Comparison of ENCODE assay signal across 28 cellular contexts in the genomic region with DNA sequence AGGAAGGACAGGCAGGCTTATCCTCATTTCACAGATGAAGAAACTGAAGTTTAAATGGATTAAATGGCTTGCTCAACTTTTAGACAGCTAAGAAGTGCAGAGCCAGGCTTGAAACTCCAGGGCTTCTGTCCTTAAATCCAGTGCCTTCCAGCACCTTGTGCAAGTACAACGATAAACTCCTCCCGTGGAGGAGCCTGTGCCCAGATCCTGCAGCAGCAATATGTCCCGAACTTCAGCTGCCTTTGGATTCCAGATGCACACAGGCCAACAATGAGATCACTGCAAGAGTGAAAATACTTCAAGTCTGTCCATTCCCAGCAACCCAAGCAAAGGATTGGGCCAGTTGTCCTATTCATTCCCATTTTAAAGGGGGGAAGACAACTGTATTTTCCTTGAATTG.
"Had no signal": no experiment of that assay in that cellular context is flagged by ENCODE, and none has a peak within 500 bp of the region (broad histone marks: within the 10 kb centered on the region; RNA-seq: fewer than 3 reads in every experiment).

No MANE protein-coding gene starts in this region.

- H3K4me1 Mint-ChIP-seq: T-helper 17 cell had no signal

- H3K9me3 Mint-ChIP-seq: activated naive CD4-positive, alpha-beta T cell treated with anti-CD3 and anti-CD28 coated beads, Interleukin-2, amount 50 U/mL, for 72 hours; activated naive CD8-positive, alpha-beta T cell treated with anti-CD3 and anti-CD28 coated beads, Interleukin-2, amount 50 U/mL, for 24 hours; activated T-helper 1 cell treated with anti-CD3 and anti-CD28 coated beads, Interleukin-12 subunit alpha, Interleukin-12 subunit beta, Interleukin-2, Interleukin-4 antibody, amounts not matched to agents 30 ng/mL and 10 ng/mL and 1 ng/mL, durations not matched to agents 14 hours and 24 hours and 36 hours had no signal

- H3K9me3 ChIP-seq: MG63 had no signal

- H3K4me3 Mint-ChIP-seq: activated CD8-positive, alpha-beta T cell treated with anti-CD3 and anti-CD28 coated beads, Interleukin-2, amount 10 ng/mL, durations not matched to agents 7 days and 5 days; activated naive CD8-positive, alpha-beta T cell treated with anti-CD3 and anti-CD28 coated beads, Interleukin-2, amount 50 U/mL, for 24 hours; activated T-helper 1 cell treated with anti-CD3 and anti-CD28 coated beads, Interleukin-12 subunit alpha, Interleukin-12 subunit beta, Interleukin-2, Interleukin-4 antibody, amounts not matched to agents 30 ng/mL and 10 ng/mL and 1 ng/mL, durations not matched to agents 14 hours and 24 hours and 36 hours; T-helper 17 cell; WTC11 had no signal

- ATAC-seq: activated CD8-positive, alpha-beta T cell treated with anti-CD3 and anti-CD28 coated beads, Interleukin-2, amount 10 ng/mL, durations not matched to agents 7 days and 5 days; activated naive CD4-positive, alpha-beta T cell treated with anti-CD3 and anti-CD28 coated beads, Interleukin-2, amount 50 U/mL, for 72 hours; activated naive CD8-positive, alpha-beta T cell treated with anti-CD3 and anti-CD28 coated beads, Interleukin-2, amount 50 U/mL, for 24 hours; T-helper 17 cell; WTC11 had no signal

- H3K4me3 ChIP-seq: MG63 had no signal

- DNase-seq: activated CD4-positive, alpha-beta T cell treated with anti-CD3 and anti-CD28 coated beads for 48 hours; activated CD4-positive, alpha-beta T cell treated with anti-CD3 and anti-CD28 coated beads, Interleukin-2, amount 50 U/mL, for 4 hours; activated CD4-positive, CD25-positive, alpha-beta regulatory T cell treated with anti-CD3 and anti-CD28 coated beads, Interleukin-2, amount 50 U/mL, for 72 hours; activated CD8-positive, alpha-beta memory T cell treated with anti-CD3 and anti-CD28 coated beads, Interleukin-2, amount 50 U/mL, for 48 hours; activated CD8-positive, alpha-beta T cell treated with anti-CD3 and anti-CD28 coated beads, Interleukin-2, amount 10 ng/mL, durations not matched to agents 7 days and 5 days; activated effector memory CD4-positive, alpha-beta T cell treated with Interleukin-2 at 50 U/mL for 16 hours; activated naive CD4-positive, alpha-beta T cell treated with Interleukin-2 at 50 U/mL for 16 hours; activated naive CD8-positive, alpha-beta T cell treated with anti-CD3 and anti-CD28 coated beads, Interleukin-2, amount 50 U/mL, for 24 hours; activated T-cell treated with anti-CD3 and anti-CD28 coated beads, Interleukin-2, amount 50 U/mL, for 1 hour; amygdala; caudate nucleus; MG63; MV-4-11; NCI-H1092 treated with DMSO at 0.1 percent for 48 hours; NCI-H1417 treated with DMSO at 0.1 percent for 48 hours; NCI-H1694; NCI-H2029; NCI-H2107; NCI-H2171 treated with DMSO at 0.1 percent for 48 hours; NCI-H226; NCI-H526; NCI-H774; SIG-M5; T-helper 17 cell; T-helper 9 cell had no signal

- H3K27ac Mint-ChIP-seq: activated CD8-positive, alpha-beta T cell treated with anti-CD3 and anti-CD28 coated beads, Interleukin-2, amount 10 ng/mL, durations not matched to agents 7 days and 5 days; activated naive CD8-positive, alpha-beta T cell treated with anti-CD3 and anti-CD28 coated beads, Interleukin-2, amount 50 U/mL, for 24 hours; activated T-helper 1 cell treated with anti-CD3 and anti-CD28 coated beads, Interleukin-12 subunit alpha, Interleukin-12 subunit beta, Interleukin-2, Interleukin-4 antibody, amounts not matched to agents 30 ng/mL and 10 ng/mL and 1 ng/mL, durations not matched to agents 14 hours and 24 hours and 36 hours; T-helper 17 cell; WTC11 had no signal

- H3K27me3 ChIP-seq: MG63 had no signal

- H3K27me3 Mint-ChIP-seq: activated naive CD8-positive, alpha-beta T cell treated with anti-CD3 and anti-CD28 coated beads, Interleukin-2, amount 50 U/mL, for 24 hours; T-helper 17 cell had no signal
